8 cellular contexts compared by ENCODE assay signal in the genomic region with DNA sequence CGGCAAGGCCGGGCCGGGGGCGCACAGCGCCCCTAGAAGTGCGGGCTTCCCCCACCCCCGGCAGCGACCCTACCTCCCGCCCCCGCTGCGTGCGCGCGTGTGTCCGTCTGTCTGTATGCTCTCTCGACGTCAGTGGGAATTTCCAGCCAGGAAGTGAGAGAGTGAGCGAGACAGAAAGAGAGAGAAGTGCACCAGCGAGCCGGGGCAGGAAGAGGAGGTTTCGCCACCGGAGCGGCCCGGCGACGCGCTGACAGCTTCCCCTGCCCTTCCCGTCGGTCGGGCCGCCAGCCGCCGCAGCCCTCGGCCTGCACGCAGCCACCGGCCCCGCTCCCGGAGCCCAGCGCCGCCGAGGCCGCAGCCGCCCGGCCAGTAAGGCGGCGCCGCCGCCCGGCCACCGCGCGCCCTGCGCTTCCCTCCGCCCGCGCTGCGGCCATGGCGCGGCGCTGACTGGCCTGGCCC. TPM values are rescaled to one million over a fixed set of nuclear protein-coding genes. Genes with fewer than 3 reads are reported as not detected.
DNase-seq lines count a peak whose midpoint lies in the region; ATAC-seq and TF ChIP-seq lines count a peak whose summit lies in the region.

A gene with protein sequence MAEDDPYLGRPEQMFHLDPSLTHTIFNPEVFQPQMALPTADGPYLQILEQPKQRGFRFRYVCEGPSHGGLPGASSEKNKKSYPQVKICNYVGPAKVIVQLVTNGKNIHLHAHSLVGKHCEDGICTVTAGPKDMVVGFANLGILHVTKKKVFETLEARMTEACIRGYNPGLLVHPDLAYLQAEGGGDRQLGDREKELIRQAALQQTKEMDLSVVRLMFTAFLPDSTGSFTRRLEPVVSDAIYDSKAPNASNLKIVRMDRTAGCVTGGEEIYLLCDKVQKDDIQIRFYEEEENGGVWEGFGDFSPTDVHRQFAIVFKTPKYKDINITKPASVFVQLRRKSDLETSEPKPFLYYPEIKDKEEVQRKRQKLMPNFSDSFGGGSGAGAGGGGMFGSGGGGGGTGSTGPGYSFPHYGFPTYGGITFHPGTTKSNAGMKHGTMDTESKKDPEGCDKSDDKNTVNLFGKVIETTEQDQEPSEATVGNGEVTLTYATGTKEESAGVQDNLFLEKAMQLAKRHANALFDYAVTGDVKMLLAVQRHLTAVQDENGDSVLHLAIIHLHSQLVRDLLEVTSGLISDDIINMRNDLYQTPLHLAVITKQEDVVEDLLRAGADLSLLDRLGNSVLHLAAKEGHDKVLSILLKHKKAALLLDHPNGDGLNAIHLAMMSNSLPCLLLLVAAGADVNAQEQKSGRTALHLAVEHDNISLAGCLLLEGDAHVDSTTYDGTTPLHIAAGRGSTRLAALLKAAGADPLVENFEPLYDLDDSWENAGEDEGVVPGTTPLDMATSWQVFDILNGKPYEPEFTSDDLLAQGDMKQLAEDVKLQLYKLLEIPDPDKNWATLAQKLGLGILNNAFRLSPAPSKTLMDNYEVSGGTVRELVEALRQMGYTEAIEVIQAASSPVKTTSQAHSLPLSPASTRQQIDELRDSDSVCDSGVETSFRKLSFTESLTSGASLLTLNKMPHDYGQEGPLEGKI (plus strand): TSS at position 184 of the 459 bp plus-strand sequence. CDS start 24,160 bp downstream, outside the sequence.

- DNase-seq in RPMI7951 (ENCODE audit: low read depth) (peak; percentile 78), foreskin melanocyte (peak; percentile 61), non-pigmented ciliary epithelial cell (ENCODE audit: low read depth) (peak; percentile 37), superior temporal gyrus (ENCODE audit: extremely low spot score) (peak; percentile 67)
- DNase-seq in activated effector memory CD4-positive, alpha-beta T cell treated with anti-CD3 and anti-CD28 coated beads, Interleukin-2, amount 50 U/mL, for 16 hours: peak; percentile 93

- TF ChIP-seq POLR2A in GM19193 (IDR thresholded peaks at IDR 0.05; ENCODE audit: extremely low read depth, insufficient read depth, insufficient read length): peak; percentile 78

- peak within 1 kb of the TSS; percentile 96 to 100 (median 99) for H3K9ac ChIP-seq in BLaER1 treated with 17β-estradiol and CSF1 and Interleukin-3, amounts not matched to agents 10 nM and 100 nM

- H3K27me3 ChIP-seq in BLaER1 treated with 17β-estradiol and CSF1 and Interleukin-3, amounts not matched to agents 10 nM and 100 nM: no peaks in the 10 kb centered on the region

- 0 out of 22 replicates have a peak, but pooled peaks cover 0 to 4% (median 0%) of the 10 kb centered on the region in 11 experiments for H3K9me3 ChIP-seq in BLaER1 treated with 17β-estradiol and CSF1 and Interleukin-3, amounts not matched to agents 10 nM and 100 nM (replicated peaks in 1 of 11)

- peak within 1 kb of the TSS; percentile 75 to 97 (median 92) for H3K4me3 ChIP-seq in BLaER1 treated with 17β-estradiol and CSF1 and Interleukin-3, amounts not matched to agents 10 nM and 100 nM

- peak; percentile 73 for ATAC-seq in HG03432 (IDR thresholded peaks at IDR 0.05; ENCODE audit: unreplicated experiment)

- H4K20me1 ChIP-seq in BLaER1 treated with 17β-estradiol and CSF1 and Interleukin-3, amounts not matched to agents 10 nM and 100 nM: peaks cover 6 to 44% (median 32%) of the 10 kb centered on the region in 11 experiments; a peak in 17 of 22 replicates

- H3K36me3 ChIP-seq in BLaER1 treated with 17β-estradiol and CSF1 and Interleukin-3, amounts not matched to agents 10 nM and 100 nM: no peaks in the 10 kb centered on the region

- H3K4me2 ChIP-seq in BLaER1 treated with 17β-estradiol and CSF1 and Interleukin-3, amounts not matched to agents 10 nM and 100 nM: peak within 1 kb of the TSS; percentile 77 to 98 (median 90)

- peaks cover 25 to 43% (median 34%) of the 10 kb centered on the region in 10 experiments for H3K4me1 ChIP-seq in BLaER1 treated with 17β-estradiol and CSF1 and Interleukin-3, amounts not matched to agents 10 nM and 100 nM

- H3K27ac ChIP-seq in BLaER1 treated with 17β-estradiol and CSF1 and Interleukin-3, amounts not matched to agents 10 nM and 100 nM: peak within 1 kb of the TSS; percentile 97 to 100 (median 99)

RNA-seq across cellular contexts. Expression of the gene that starts here (rescaled TPM):
- 16.6 and 19.1 TPM in 2 replicates for total RNA-seq in RPMI7951 (2014; rRNA removed; shearing (Covaris generic))

Comparison
In these comparisons a context has a peak if more than half of its experiments do, and no peak if none do; other contexts are left out.
1. Peak in every context shown above with its lines: DNase-seq, ATAC-seq, H3K4me3 ChIP-seq and H3K27ac ChIP-seq.
2. DNase-seq: peak in every context shown above with its lines; median percentile 93 in activated effector memory CD4-positive, alpha-beta T cell treated with anti-CD3 and anti-CD28 coated beads, Interleukin-2, amount 50 U/mL, for 16 hours; 78 in RPMI7951; 67 in superior temporal gyrus; 61 in foreskin melanocyte; 37 in non-pigmented ciliary epithelial cell.